Comparison of ENCODE assay signal across 1 cellular context in genomic region chr13:31011193-31011860, GRCh38.
TF ChIP-seq lines count a peak whose summit lies in the region.

No MANE protein-coding gene starts in this region.

TF ChIP-seq in GM23338, 12 proteins besides CTCF, POLR2A, EP300 and RAD21 (continued from another document):
- TF ChIP-seq REST (IDR thresholded peaks at IDR 0.05; ENCODE audit: unreplicated experiment) (no peak), STAT1 (IDR thresholded peaks at IDR 0.05; ENCODE audit: unreplicated experiment) (no peak), ZNF114 (CRISPR knock-in tag; IDR thresholded peaks at IDR 0.05) (no peak)
